In the genomic region with DNA sequence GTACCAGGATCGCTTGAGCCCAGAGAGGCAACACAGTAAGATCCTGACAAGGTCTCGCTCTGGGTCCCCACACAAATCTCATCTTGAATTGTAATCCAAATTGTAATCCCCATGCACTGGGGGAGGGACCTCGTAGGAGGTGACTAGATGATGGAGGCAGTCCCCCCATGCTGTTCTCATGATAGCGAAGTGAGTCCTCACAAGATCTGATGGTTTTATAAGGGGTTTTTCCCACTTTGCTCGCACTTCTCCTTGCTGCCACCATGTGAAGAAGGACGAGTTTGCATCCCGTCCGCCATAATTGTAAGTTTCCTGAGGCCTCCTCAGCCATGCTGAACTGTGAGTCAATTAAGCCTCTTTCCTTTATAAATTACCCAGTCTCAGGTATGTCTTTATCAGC, we compare ENCODE assay signal across 1 cellular context.
TF ChIP-seq lines count a peak whose summit lies in the region.

No MANE protein-coding gene starts in this region.

TF ChIP-seq in SK-N-SH, 30 proteins besides CTCF, POLR2A, EP300 and RAD21 (continued from another document):
- TF ChIP-seq, protein P1, sequence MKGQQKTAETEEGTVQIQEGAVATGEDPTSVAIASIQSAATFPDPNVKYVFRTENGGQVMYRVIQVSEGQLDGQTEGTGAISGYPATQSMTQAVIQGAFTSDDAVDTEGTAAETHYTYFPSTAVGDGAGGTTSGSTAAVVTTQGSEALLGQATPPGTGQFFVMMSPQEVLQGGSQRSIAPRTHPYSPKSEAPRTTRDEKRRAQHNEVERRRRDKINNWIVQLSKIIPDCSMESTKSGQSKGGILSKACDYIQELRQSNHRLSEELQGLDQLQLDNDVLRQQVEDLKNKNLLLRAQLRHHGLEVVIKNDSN (IDR thresholded peaks at IDR 0.05; ENCODE audit: borderline replicate concordance, low read depth), result no peak
- no peak for TF ChIP-seq IRF3 (IDR thresholded peaks at IDR 0.05; ENCODE audit: low read depth, low read length)
- no peak for TF ChIP-seq TAF1 (IDR thresholded peaks at IDR 0.05; ENCODE audit: borderline replicate concordance, low read depth, low read length)
- TF ChIP-seq NFIC (IDR thresholded peaks at IDR 0.05; ENCODE audit: borderline replicate concordance), result no peak
- TF ChIP-seq ZBTB33 (IDR thresholded peaks at IDR 0.05; ENCODE audit: borderline replicate concordance, low read depth), result no peak
- TF ChIP-seq YY1 (IDR thresholded peaks at IDR 0.05; ENCODE audit: low read depth), result no peak
